Comparison of ENCODE assay signal across 8 cellular contexts in genomic region chr3:56802411-56802745, GRCh38. TPM values are rescaled to one million over a fixed set of nuclear protein-coding genes. Genes with fewer than 3 reads are reported as not detected.
A peak's percentile ranks its signal among the peaks of the same experiment; 100 is the strongest.
DNase-seq lines count a peak whose midpoint lies in the region; TF ChIP-seq lines count a peak whose summit lies in the region.
"Had no signal": no experiment of that assay in that cellular context is flagged by ENCODE, and none has a peak within 500 bp of the region (broad histone marks: within the 10 kb centered on the region; RNA-seq: fewer than 3 reads in every experiment).

No MANE protein-coding gene starts in this region.

- H3K9ac ChIP-seq in skeletal muscle tissue (ENCODE audit: low read depth in 1 of 3, low read length in 3 of 3) = peak overlapping the region; percentile 21 to 95 (median 51)

- DNase-seq in HFF-Myc (ENCODE audit: extremely low read depth, low read depth) (no peak), WERI-Rb-1 (no peak), fibroblast of the aortic adventitia (ENCODE audit: low read depth) (no peak), NCI-H510A (lab: John Stamatoyannopoulos, UW) (no peak), islet precursor cell (no peak), activated gamma-delta T cell (lab: John Stamatoyannopoulos, UW) (no peak)
- DNase-seq: NCI-H187 treated with DMSO at 0.1 percent for 48 hours had no signal

- no peak overlapping the region for H3K27ac ChIP-seq in WERI-Rb-1
- H3K27ac ChIP-seq in skeletal muscle tissue (ENCODE audit: low read depth, low read length) = no peak overlapping the region

- H3K36me3 ChIP-seq in WERI-Rb-1 (no peaks in the 10 kb centered on the region), skeletal muscle tissue (ENCODE audit: control insufficient read depth in 3 of 3, insufficient read depth in 3 of 3, low read length in 3 of 3) (no peaks in the 10 kb centered on the region)

- H3K27me3 ChIP-seq in WERI-Rb-1 (ENCODE audit: insufficient read depth, low read depth, severe bottlenecking) = no peaks in the 10 kb centered on the region
- no peaks in the 10 kb centered on the region for H3K27me3 ChIP-seq in skeletal muscle tissue (ENCODE audit: control insufficient read depth in 3 of 3, insufficient read depth in 3 of 3, low read length in 3 of 3)

- H3K4me3 ChIP-seq in HFF-Myc (replicated peaks; ENCODE audit: low read depth, low read length) (peak overlapping the region; percentile 66), WERI-Rb-1 (ENCODE audit: low read depth, low read length) (peak overlapping the region; percentile 65), fibroblast of the aortic adventitia (ENCODE audit: low read depth, low read length) (peak overlapping the region; percentile 91), skeletal muscle tissue (ENCODE audit: low read length in 3 of 3) (peak overlapping the region; percentile 83 to 99 (median 96))

- peaks cover 23 to 25% (median 24%) of the 10 kb centered on the region in 3 donors for H3K4me1 ChIP-seq in skeletal muscle tissue (ENCODE audit: control insufficient read depth in 3 of 3, insufficient read depth in 3 of 3, low read length in 3 of 3)

- TF ChIP-seq CTCF in HFF-Myc (IDR thresholded peaks at IDR 0.05; ENCODE audit: low read depth, low read length, missing control alignments) = no peak
- no peak for TF ChIP-seq CTCF in WERI-Rb-1 (IDR thresholded peaks at IDR 0.05; ENCODE audit: low read depth, low read length)
- no peak for TF ChIP-seq CTCF in fibroblast of the aortic adventitia (IDR thresholded peaks at IDR 0.05; ENCODE audit: insufficient read depth, low read length)

- H3K9me3 ChIP-seq in WERI-Rb-1 (ENCODE audit: severe bottlenecking) (no peaks in the 10 kb centered on the region), skeletal muscle tissue (ENCODE audit: control insufficient read depth in 3 of 3, low read length in 3 of 3) (no peaks in the 10 kb centered on the region)

RNA-seq across cellular contexts. Expression of gene ARHGEF3, which starts 0.6 kb away (rescaled TPM):
- total RNA-seq in fibroblast of the aortic adventitia (ENCODE audit: low replicate concordance) (21.8 and 26.3 TPM in 2 replicates), skeletal muscle tissue (32.9 TPM)
